14 cellular contexts compared by ENCODE assay signal in genomic region chr2:46780411-46780800, GRCh38.
A peak's percentile ranks its signal among the peaks of the same experiment; 100 is the strongest.
DNase-seq lines count a peak whose midpoint lies in the region; ATAC-seq and TF ChIP-seq lines count a peak whose summit lies in the region.
"Had no signal": no experiment of that assay in that cellular context is flagged by ENCODE, and none has a peak within 500 bp of the region (broad histone marks: within the 10 kb centered on the region; RNA-seq: fewer than 3 reads in every experiment).

No MANE protein-coding gene starts in this region.

- H3K4me1 Mint-ChIP-seq in brain, result peaks cover 42% of the 10 kb centered on the region

- peaks cover 5 to 6% (median 6%) of the 10 kb centered on the region in 5 experiments for H3K9me3 Mint-ChIP-seq in brain

- no peak overlapping the region for H3K4me3 Mint-ChIP-seq in brain

- H3K9me3 ChIP-seq in skeletal muscle tissue (ENCODE audit: control insufficient read depth in 3 of 3, low read length in 3 of 3) (no peaks in the 10 kb centered on the region), Peyer's patch (no peaks in the 10 kb centered on the region)
- H3K9me3 ChIP-seq: BLaER1 had no signal

- ATAC-seq in left ventricle myocardium superior, result peak; percentile 77

- H3K27me3 Mint-ChIP-seq in brain, result peaks cover 7% of the 10 kb centered on the region

- no peak overlapping the region for H3K9ac ChIP-seq in skeletal muscle tissue (ENCODE audit: low read depth in 1 of 3, low read length in 3 of 3)
- H3K9ac ChIP-seq: BLaER1 had no signal

- TF ChIP-seq CTCF in brain (conservative IDR thresholded peaks at IDR 0.05) (no peak), Peyer's patch (IDR thresholded peaks at IDR 0.05) (no peak)

- H3K27ac ChIP-seq in skeletal muscle tissue (ENCODE audit: low read depth, low read length) (peak overlapping the region; percentile 77), Peyer's patch (peak overlapping the region in 1 of 4 donors; percentile 52)
- H3K27ac ChIP-seq: BLaER1 had no signal

- H3K4me3 ChIP-seq in skeletal muscle tissue (ENCODE audit: low read length in 3 of 3) (no peak overlapping the region), Peyer's patch (no peak overlapping the region)
- H3K4me3 ChIP-seq: BLaER1 had no signal

- H3K36me3 ChIP-seq in skeletal muscle tissue (ENCODE audit: control insufficient read depth in 3 of 3, insufficient read depth in 3 of 3, low read length in 3 of 3) (no peaks in the 10 kb centered on the region), Peyer's patch (no peaks in the 10 kb centered on the region)
- H3K36me3 ChIP-seq: BLaER1 had no signal

- H3K27ac Mint-ChIP-seq in brain, result peak overlapping the region in 3 of 5 experiments; percentile 46 to 74 (median 50)

- DNase-seq in GM04504 (ENCODE audit: low read depth) (peak; percentile 53), left ventricle myocardium superior (peak; percentile 72), HT-29 (ENCODE audit: low spot score) (no peak), NCI-H226 (no peak), NAMALWA (ENCODE audit: low spot score) (no peak), Peyer's patch (no peak)
- DNase-seq: activated CD4-positive, alpha-beta T cell treated with anti-CD3 and anti-CD28 coated beads for 1 hour; DND-41; MM.1S; occipital lobe; RPMI8226 had no signal

- peaks cover 4% of the 10 kb centered on the region for H3K36me3 Mint-ChIP-seq in brain

- H3K4me1 ChIP-seq in skeletal muscle tissue (ENCODE audit: control insufficient read depth in 3 of 3, insufficient read depth in 3 of 3, low read length in 3 of 3) (peaks cover 18 to 36% (median 33%) of the 10 kb centered on the region in 3 donors), Peyer's patch (peaks cover 0 to 7% (median 0%) of the 10 kb centered on the region in 4 donors)

- no peak for TF ChIP-seq POLR2A in Peyer's patch (IDR thresholded peaks at IDR 0.05)

- intact Hi-C loops in left ventricle myocardium superior (cut with micrococcal nuclease), result no loop called here

- no peaks in the 10 kb centered on the region for H3K27me3 ChIP-seq in skeletal muscle tissue (ENCODE audit: control insufficient read depth in 3 of 3, insufficient read depth in 3 of 3, low read length in 3 of 3)
- H3K27me3 ChIP-seq in Peyer's patch, result no peaks in the 10 kb centered on the region
- H3K27me3 ChIP-seq: BLaER1 had no signal

Comparison
In these comparisons a context has a peak if more than half of its experiments do, and no peak if none do; other contexts are left out.
1. DNase-seq: peak in GM04504 (single experiment) and left ventricle myocardium superior (single experiment); none in HT-29 (single experiment), NCI-H226 (single experiment), NAMALWA (single experiment) and Peyer's patch (0 of 3).